In genomic region chr9:83432104-83432627, GRCh38 we compare ENCODE assay signal across 11 cellular contexts.
DNase-seq lines count a peak whose midpoint lies in the region; ATAC-seq and TF ChIP-seq lines count a peak whose summit lies in the region.
"Had no signal": no experiment of that assay in that cellular context is flagged by ENCODE, and none has a peak within 500 bp of the region (broad histone marks: within the 10 kb centered on the region; RNA-seq: fewer than 3 reads in every experiment).

No MANE protein-coding gene starts in this region.

- in situ Hi-C loops in KBM-7 (cut with MboI; ENCODE audit: low pct_unique_long_range_greater_than_20kb, low sequenced_read_pairs) = no loop called here

- H3K27me3 ChIP-seq in NT2/D1 (ENCODE audit: insufficient read depth, insufficient read length) = no peaks in the 10 kb centered on the region

- H3K4me3 ChIP-seq in NT2/D1 (ENCODE audit: insufficient read length, low read depth) (no peak overlapping the region), fibroblast of pulmonary artery (replicated peaks; ENCODE audit: low read depth, low read length) (no peak overlapping the region)
- H3K4me3 ChIP-seq: HAP-1, smooth muscle cell had no signal

- no peaks in the 10 kb centered on the region for H3K36me3 ChIP-seq in NT2/D1 (ENCODE audit: insufficient read depth, insufficient read length, low read length)
- H3K36me3 ChIP-seq: HAP-1 had no signal

- no peak for ATAC-seq in GM18517 (IDR thresholded peaks at IDR 0.05; ENCODE audit: unreplicated experiment)

- H3K9me3 ChIP-seq in NT2/D1 (ENCODE audit: insufficient read depth, low read length) = peaks cover 11% of the 10 kb centered on the region; the same call in 1 of the 2 replicates
- H3K9me3 ChIP-seq: HAP-1 had no signal

- no peak for TF ChIP-seq CTCF in fibroblast of pulmonary artery (IDR thresholded peaks at IDR 0.05; ENCODE audit: low read length, missing control alignments)

- H3K9ac ChIP-seq in NT2/D1 (ENCODE audit: insufficient read length, low read depth) = no peak overlapping the region

- H3K4me1 ChIP-seq in NT2/D1 (ENCODE audit: insufficient read depth, insufficient read length) = no peaks in the 10 kb centered on the region
- H3K4me1 ChIP-seq: HAP-1 had no signal

- DNase-seq in AG08395 (ENCODE audit: low spot score) (peak; percentile 82), NT2/D1 (ENCODE audit: low read depth, low spot score) (peak; percentile 61), fibroblast of pulmonary artery (ENCODE audit: low read depth) (peak; percentile 38), myocyte (ENCODE audit: low read depth) (peak; percentile 92), RKO (ENCODE audit: low spot score) (no peak), NCI-H2081 (lab: John Stamatoyannopoulos, UW) (no peak), KBM-7 (no peak)
- DNase-seq: CD8-positive, alpha-beta memory T cell had no signal

Comparison
In these comparisons a context has a peak if more than half of its experiments do, and no peak if none do; other contexts are left out.
1. DNase-seq: peak in AG08395 (single experiment), NT2/D1 (single experiment), fibroblast of pulmonary artery (single experiment) and myocyte (single experiment); none in RKO (single experiment), NCI-H2081 (0 of 2) and KBM-7 (single experiment).